11 cellular contexts compared by ENCODE assay signal in the genomic region with DNA sequence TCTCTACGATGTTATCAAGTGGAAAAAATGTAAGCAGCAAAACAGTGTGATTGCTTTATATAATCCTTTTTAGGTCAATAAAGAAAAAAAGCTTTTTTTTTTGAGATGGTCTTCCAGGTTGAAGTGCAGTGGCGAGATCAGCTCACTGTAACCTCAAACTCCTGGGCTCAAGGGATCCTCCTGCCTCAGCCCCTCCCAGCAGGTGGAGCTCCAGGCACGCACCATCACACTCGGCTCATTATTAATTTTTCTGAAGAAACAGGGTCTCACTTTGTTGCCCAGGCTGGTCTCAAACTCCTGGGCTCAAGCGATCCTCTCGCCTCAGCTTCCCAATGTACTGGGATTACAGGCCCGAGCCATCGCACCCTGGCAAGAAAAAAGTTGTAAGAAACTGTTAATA. TPM values are rescaled to one million over a fixed set of nuclear protein-coding genes. Genes with fewer than 3 reads are reported as not detected.
A peak's percentile ranks its signal among the peaks of the same experiment; 100 is the strongest.
DNase-seq lines count a peak whose midpoint lies in the region; ATAC-seq and TF ChIP-seq lines count a peak whose summit lies in the region.
"Had no signal": no experiment of that assay in that cellular context is flagged by ENCODE, and none has a peak within 500 bp of the region (broad histone marks: within the 10 kb centered on the region; RNA-seq: fewer than 3 reads in every experiment).

No MANE protein-coding gene starts in this region.

- DNase-seq in AG04450 (ENCODE audit: low read depth, low spot score) (no peak), GM10266 (ENCODE audit: extremely low spot score) (no peak), UCSD-AML1 (lab: John Stamatoyannopoulos, UW; ENCODE audit: unreplicated experiment) (peak; percentile 23), foreskin fibroblast (peak in 1 of 2 donors; percentile 6), NCI-H1930 (lab: John Stamatoyannopoulos, UW) (no peak), DMS53 treated with DMSO at 0.1 percent for 48 hours (lab: John Stamatoyannopoulos, UW; ENCODE audit: unreplicated experiment) (no peak), anterior cingulate cortex (lab: John Stamatoyannopoulos, UW) (no peak)
- DNase-seq: activated B cell treated with CpG ODN at 0.5 μM for 24 hours; effector memory CD8-positive, alpha-beta T cell; NCI-H1694 had no signal

- no peak overlapping the region for H3K27ac ChIP-seq in AG04450 (ENCODE audit: low read depth, low read length)

- H3K4me3 ChIP-seq in AG04450 (ENCODE audit: low read depth, low read length), result no peak overlapping the region
- no peak overlapping the region for H3K4me3 ChIP-seq in foreskin fibroblast (ENCODE audit: low read depth in 1 of 2, low read length in 2 of 2)

- CTCF ChIA-PET in AG04450 (lab: Charles Lee), result no interaction called here

- no peaks in the 10 kb centered on the region for H3K9me3 ChIP-seq in AG04450 (ENCODE audit: control insufficient read depth, insufficient read depth, low read length)

- H3K27me3 ChIP-seq in AG04450 (ENCODE audit: control insufficient read depth, insufficient read depth, low read length), result no peaks in the 10 kb centered on the region

- no peak for ATAC-seq in GM21390 (IDR thresholded peaks at IDR 0.05; ENCODE audit: unreplicated experiment)
- ATAC-seq: effector memory CD8-positive, alpha-beta T cell had no signal

- TF ChIP-seq CTCF in AG04450 (IDR thresholded peaks at IDR 0.05; ENCODE audit: low read depth, low read length), result peak; percentile 22; the same call in 1 of the 2 replicates
- TF ChIP-seq CTCF in GM10266 (IDR thresholded peaks at IDR 0.05; ENCODE audit: control insufficient read depth, insufficient read depth, low read depth, missing control alignments), result peak; percentile 63
- TF ChIP-seq CTCF in foreskin fibroblast (IDR thresholded peaks at IDR 0.05; ENCODE audit: low read depth, low read length), result peak; percentile 21

- POLR2A ChIA-PET in AG04450 (lab: Yijun Ruan, JAX), result interaction anchor here (0.5 kb wide), 1 partner anchor 45 kb away, joined by 11 read pairs; no protein-coding TSS in a partner anchor

RNA-seq across cellular contexts. Expression of gene RNF168, which starts 17.3 kb away (rescaled TPM):
- 4.1 and 5.6 TPM in 2 replicates for polyA plus RNA-seq in AG04450 (2011; rRNA removed)
- polyA minus RNA-seq in AG04450 (2011; rRNA and poly(A)+ RNA removed), result 15.5 and 18.6 TPM in 2 replicates

RNA-seq across cellular contexts. Expression of gene SMCO1, which starts 28.9 kb away (rescaled TPM):
- polyA plus RNA-seq in AG04450 (2011; rRNA removed), result not detected in 2 replicates
- polyA minus RNA-seq in AG04450 (2011; rRNA and poly(A)+ RNA removed), result not detected in 2 replicates

RNA-seq across cellular contexts. Expression of gene UBXN7, which starts 54.0 kb away (rescaled TPM):
- polyA plus RNA-seq in AG04450 (2011; rRNA removed), result 20.6 and 28.6 TPM in 2 replicates
- 29.1 and 38.4 TPM in 2 replicates for polyA minus RNA-seq in AG04450 (2011; rRNA and poly(A)+ RNA removed)
